ENCODE assay signal across 1 cellular context in genomic region chr7:8303904-8304528, GRCh38.
TF ChIP-seq lines count a peak whose summit lies in the region.

No MANE protein-coding gene starts in this region.

TF ChIP-seq in K562, 482 proteins besides CTCF, POLR2A, EP300 and RAD21 (continued from another document and continues in another):
- TF ChIP-seq ZBTB33 (CRISPR knock-in tag; IDR thresholded peaks at IDR 0.05) (no peak), ZBTB11 (CRISPR knock-in tag; IDR thresholded peaks at IDR 0.05) (no peak), DMBX1 (CRISPR knock-in tag; IDR thresholded peaks at IDR 0.05; ENCODE audit: borderline replicate concordance) (0 out of 2 replicates have a peak, but pooled peaks have one; percentile 50), XRCC3 (IDR thresholded peaks at IDR 0.05) (no peak), CSDE1 (IDR thresholded peaks at IDR 0.05) (no peak), ZNF717 (CRISPR knock-in tag; IDR thresholded peaks at IDR 0.05) (0 out of 2 replicates have a peak, but pooled peaks have one; percentile 56), ZZZ3 (IDR thresholded peaks at IDR 0.05) (no peak), GTF2B (IDR thresholded peaks at IDR 0.05; ENCODE audit: extremely low read depth, insufficient read length) (no peak), MEIS2 (IDR thresholded peaks at IDR 0.05; ENCODE audit: partially characterized antibody) (peak; percentile 14), ZNF384 (IDR thresholded peaks at IDR 0.05; ENCODE audit: low read depth, low read length) (no peak), ZNF174 (CRISPR knock-in tag; IDR thresholded peaks at IDR 0.05) (no peak), ZNF77 (CRISPR knock-in tag; IDR thresholded peaks at IDR 0.05) (no peak), CXXC5 (CRISPR knock-in tag; IDR thresholded peaks at IDR 0.05) (peak; percentile 65), ERF (CRISPR knock-in tag; IDR thresholded peaks at IDR 0.05) (0 out of 2 replicates have a peak, but pooled peaks have one; percentile 53), ZEB2 (IDR thresholded peaks at IDR 0.05) (0 out of 2 replicates have a peak, but pooled peaks have one; percentile 17), HNRNPL (IDR thresholded peaks at IDR 0.05; ENCODE audit: low read depth, low read length) (no peak), NCOA4 (IDR thresholded peaks at IDR 0.05; ENCODE audit: partially characterized antibody) (no peak), NKRF (IDR thresholded peaks at IDR 0.05; ENCODE audit: borderline replicate concordance) (peak; percentile 36; the same call in 1 of the 2 replicates), ZC3H8 (IDR thresholded peaks at IDR 0.05) (0 out of 2 replicates have a peak, but pooled peaks have one; percentile 44), GATAD2A (IDR thresholded peaks at IDR 0.05) (no peak), PKNOX1 (IDR thresholded peaks at IDR 0.05) (peak; percentile 53), PCBP2 (IDR thresholded peaks at IDR 0.05; ENCODE audit: low read depth, low read length, poor library complexity, severe bottlenecking) (no peak), THRA (IDR thresholded peaks at IDR 0.05) (no peak), NFE2L1 (tag; IDR thresholded peaks at IDR 0.05; ENCODE audit: borderline replicate concordance, low read depth) (no peak), RAD51 (IDR thresholded peaks at IDR 0.05; ENCODE audit: borderline replicate concordance, low read depth) (peak; percentile 81), FUS (optimal IDR thresholded peaks at IDR 0.05; ENCODE audit: low read depth, low read length) (no peak)
- TF ChIP-seq, protein P1, sequence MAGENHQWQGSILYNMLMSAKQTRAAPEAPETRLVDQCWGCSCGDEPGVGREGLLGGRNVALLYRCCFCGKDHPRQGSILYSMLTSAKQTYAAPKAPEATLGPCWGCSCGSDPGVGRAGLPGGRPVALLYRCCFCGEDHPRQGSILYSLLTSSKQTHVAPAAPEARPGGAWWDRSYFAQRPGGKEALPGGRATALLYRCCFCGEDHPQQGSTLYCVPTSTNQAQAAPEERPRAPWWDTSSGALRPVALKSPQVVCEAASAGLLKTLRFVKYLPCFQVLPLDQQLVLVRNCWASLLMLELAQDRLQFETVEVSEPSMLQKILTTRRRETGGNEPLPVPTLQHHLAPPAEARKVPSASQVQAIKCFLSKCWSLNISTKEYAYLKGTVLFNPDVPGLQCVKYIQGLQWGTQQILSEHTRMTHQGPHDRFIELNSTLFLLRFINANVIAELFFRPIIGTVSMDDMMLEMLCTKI (IDR thresholded peaks at IDR 0.05; ENCODE audit: partially characterized antibody): no peak
- TF ChIP-seq, protein P2, sequence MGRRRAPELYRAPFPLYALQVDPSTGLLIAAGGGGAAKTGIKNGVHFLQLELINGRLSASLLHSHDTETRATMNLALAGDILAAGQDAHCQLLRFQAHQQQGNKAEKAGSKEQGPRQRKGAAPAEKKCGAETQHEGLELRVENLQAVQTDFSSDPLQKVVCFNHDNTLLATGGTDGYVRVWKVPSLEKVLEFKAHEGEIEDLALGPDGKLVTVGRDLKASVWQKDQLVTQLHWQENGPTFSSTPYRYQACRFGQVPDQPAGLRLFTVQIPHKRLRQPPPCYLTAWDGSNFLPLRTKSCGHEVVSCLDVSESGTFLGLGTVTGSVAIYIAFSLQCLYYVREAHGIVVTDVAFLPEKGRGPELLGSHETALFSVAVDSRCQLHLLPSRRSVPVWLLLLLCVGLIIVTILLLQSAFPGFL (CRISPR knock-in tag; IDR thresholded peaks at IDR 0.05): no peak
- TF ChIP-seq, protein P3, sequence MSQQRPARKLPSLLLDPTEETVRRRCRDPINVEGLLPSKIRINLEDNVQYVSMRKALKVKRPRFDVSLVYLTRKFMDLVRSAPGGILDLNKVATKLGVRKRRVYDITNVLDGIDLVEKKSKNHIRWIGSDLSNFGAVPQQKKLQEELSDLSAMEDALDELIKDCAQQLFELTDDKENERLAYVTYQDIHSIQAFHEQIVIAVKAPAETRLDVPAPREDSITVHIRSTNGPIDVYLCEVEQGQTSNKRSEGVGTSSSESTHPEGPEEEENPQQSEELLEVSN (IDR thresholded peaks at IDR 0.05; ENCODE audit: borderline replicate concordance in 1 of 2, extremely low read depth in 1 of 2, insufficient read depth in 1 of 2, insufficient read length in 1 of 2, low read depth in 1 of 2, low read length in 1 of 2, poor library complexity in 1 of 2, severe bottlenecking in 1 of 2): peak in 1 of 2 experiments; percentile 48
- TF ChIP-seq, protein P4, sequence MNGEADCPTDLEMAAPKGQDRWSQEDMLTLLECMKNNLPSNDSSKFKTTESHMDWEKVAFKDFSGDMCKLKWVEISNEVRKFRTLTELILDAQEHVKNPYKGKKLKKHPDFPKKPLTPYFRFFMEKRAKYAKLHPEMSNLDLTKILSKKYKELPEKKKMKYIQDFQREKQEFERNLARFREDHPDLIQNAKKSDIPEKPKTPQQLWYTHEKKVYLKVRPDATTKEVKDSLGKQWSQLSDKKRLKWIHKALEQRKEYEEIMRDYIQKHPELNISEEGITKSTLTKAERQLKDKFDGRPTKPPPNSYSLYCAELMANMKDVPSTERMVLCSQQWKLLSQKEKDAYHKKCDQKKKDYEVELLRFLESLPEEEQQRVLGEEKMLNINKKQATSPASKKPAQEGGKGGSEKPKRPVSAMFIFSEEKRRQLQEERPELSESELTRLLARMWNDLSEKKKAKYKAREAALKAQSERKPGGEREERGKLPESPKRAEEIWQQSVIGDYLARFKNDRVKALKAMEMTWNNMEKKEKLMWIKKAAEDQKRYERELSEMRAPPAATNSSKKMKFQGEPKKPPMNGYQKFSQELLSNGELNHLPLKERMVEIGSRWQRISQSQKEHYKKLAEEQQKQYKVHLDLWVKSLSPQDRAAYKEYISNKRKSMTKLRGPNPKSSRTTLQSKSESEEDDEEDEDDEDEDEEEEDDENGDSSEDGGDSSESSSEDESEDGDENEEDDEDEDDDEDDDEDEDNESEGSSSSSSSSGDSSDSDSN (IDR thresholded peaks at IDR 0.05; ENCODE audit: borderline replicate concordance in 1 of 2, low read depth in 2 of 2, low read length in 2 of 2): no peak
- TF ChIP-seq, protein P5, sequence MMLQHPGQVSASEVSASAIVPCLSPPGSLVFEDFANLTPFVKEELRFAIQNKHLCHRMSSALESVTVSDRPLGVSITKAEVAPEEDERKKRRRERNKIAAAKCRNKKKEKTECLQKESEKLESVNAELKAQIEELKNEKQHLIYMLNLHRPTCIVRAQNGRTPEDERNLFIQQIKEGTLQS (IDR thresholded peaks at IDR 0.05): peak; percentile 52; the same call in 1 of the 2 replicates
- TF ChIP-seq, protein P5 (CRISPR knock-in tag; conservative IDR thresholded peaks at IDR 0.05): no peak
